In the genomic region with DNA sequence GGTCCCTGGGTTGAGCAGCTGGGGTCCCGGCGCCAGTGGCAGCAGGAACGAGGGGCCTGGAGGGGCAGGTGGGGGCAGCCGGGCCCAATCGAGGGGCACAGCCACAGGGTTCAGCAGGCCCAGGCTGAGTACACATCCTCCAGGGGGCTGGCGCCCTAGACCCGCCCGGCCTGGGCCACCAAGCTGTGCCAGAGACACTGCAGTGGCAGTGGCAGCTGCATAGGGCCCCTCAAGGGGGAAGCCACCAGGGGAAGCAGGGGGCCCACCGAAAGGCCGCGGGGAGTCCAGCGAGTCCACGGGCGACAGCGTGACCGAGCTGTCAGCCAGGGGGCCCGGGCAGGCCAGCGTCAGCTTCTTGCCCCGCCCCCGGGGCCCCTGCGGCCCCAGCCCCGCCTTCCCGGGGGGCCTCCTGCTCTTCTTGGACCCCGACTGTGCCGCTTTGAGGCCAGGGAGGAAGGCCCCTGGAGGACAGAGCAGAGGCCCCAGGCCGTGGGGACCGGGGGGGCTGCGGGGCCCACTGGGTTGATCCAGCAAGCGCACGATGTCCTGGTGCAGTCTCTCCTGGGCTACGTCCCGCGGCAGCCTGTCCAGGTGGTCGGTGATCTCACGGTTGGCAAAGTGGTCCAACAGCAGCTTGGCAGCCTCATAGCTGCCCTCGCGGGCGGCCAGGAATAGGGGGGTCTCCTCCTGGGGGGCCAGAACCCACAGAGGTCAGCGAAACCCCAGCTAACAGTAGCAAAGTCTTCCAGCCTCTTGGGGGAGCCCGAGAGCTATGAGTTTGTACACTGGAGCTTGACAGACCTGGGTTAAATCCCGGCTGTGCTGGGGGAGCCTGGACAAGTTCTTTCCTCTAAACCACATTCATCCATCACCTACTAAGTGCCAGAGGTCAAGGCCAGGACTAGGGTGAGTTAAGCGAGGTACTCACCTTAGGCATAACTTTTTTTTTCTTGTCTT, we compare ENCODE assay signal across 10 cellular contexts. TPM values are rescaled to one million over a fixed set of nuclear protein-coding genes. Genes with fewer than 3 reads are reported as not detected.
DNase-seq lines count a peak whose midpoint lies in the region; ATAC-seq and TF ChIP-seq lines count a peak whose summit lies in the region.
"Had no signal": no experiment of that assay in that cellular context is flagged by ENCODE, and none has a peak within 500 bp of the region (broad histone marks: within the 10 kb centered on the region; RNA-seq: fewer than 3 reads in every experiment).

No MANE protein-coding gene starts in this region.

- H3K9me3 ChIP-seq in heart right ventricle (peaks cover 0 to 34% (median 10%) of the 10 kb centered on the region in 11 donors), tibial nerve (peaks cover 0 to 41% (median 0%) of the 10 kb centered on the region in 4 donors)

- no peak for TF ChIP-seq EP300 in tibial nerve (IDR thresholded peaks at IDR 0.05)

- no peak for TF ChIP-seq POLR2A in tibial nerve (IDR thresholded peaks at IDR 0.05)

- H3K27me3 ChIP-seq in heart right ventricle (peaks cover 0 to 2% (median 0%) of the 10 kb centered on the region in 7 donors), tibial nerve (no peaks in the 10 kb centered on the region)
- H3K27me3 ChIP-seq: heart left ventricle had no signal

- intact Hi-C loops in heart right ventricle (cut with DNase I) (no loop called here), cardiac septum (cut with DNase I) (no loop called here)

- DNase-seq in heart right ventricle (no peak), cardiac septum (ENCODE audit: low spot score) (no peak), NCI-H146 treated with DMSO at 0.1 percent for 48 hours (lab: John Stamatoyannopoulos, UW; ENCODE audit: unreplicated experiment) (peak; percentile 35), dermis blood vessel endothelial cell (peak; percentile 75), type B pancreatic cell (ENCODE audit: extremely low spot score, unreplicated experiment) (no peak), tibial nerve (ENCODE audit: low spot score in 2 of 2) (no peak), ureter (ENCODE audit: low spot score) (no peak)
- DNase-seq: heart left ventricle, T-helper 2 cell had no signal

- H3K4me1 Mint-ChIP-seq in type B pancreatic cell (ENCODE audit: unreplicated experiment): no peaks in the 10 kb centered on the region

- no peak overlapping the region for H3K27ac ChIP-seq in heart right ventricle
- no peak overlapping the region for H3K27ac ChIP-seq in tibial nerve
- H3K27ac ChIP-seq: heart left ventricle had no signal

- H3K4me3 Mint-ChIP-seq in type B pancreatic cell: no peak overlapping the region

- TF ChIP-seq CTCF in heart right ventricle (IDR thresholded peaks at IDR 0.05) (peak in 7 of 9 donors; percentile 10 to 45 (median 26)), type B pancreatic cell (conservative IDR thresholded peaks at IDR 0.05) (peak; percentile 63), tibial nerve (IDR thresholded peaks at IDR 0.05) (peak in 1 of 5 experiments; percentile 14)

- H3K36me3 ChIP-seq in heart right ventricle: peaks cover 0 to 48% (median 0%) of the 10 kb centered on the region in 9 donors
- H3K36me3 ChIP-seq in tibial nerve: peaks cover 0 to 42% (median 0%) of the 10 kb centered on the region in 3 donors

- peaks cover 18% of the 10 kb centered on the region for H3K36me3 Mint-ChIP-seq in type B pancreatic cell

- no peaks in the 10 kb centered on the region for H3K9me3 Mint-ChIP-seq in type B pancreatic cell

- WGBS in heart right ventricle, 2 donors: 91 to 93% methylated on average over 39 to 42 of the region's 42 CpGs
- WGBS in tibial nerve, 2 donors: 89 to 98% methylated on average over 22 to 26 of the region's 42 CpGs

- no peaks in the 10 kb centered on the region for H3K27me3 Mint-ChIP-seq in type B pancreatic cell

- ATAC-seq in heart right ventricle (peak in 5 of 8 donors; percentile 10 to 59 (median 16)), HG03139 (IDR thresholded peaks at IDR 0.05; ENCODE audit: unreplicated experiment) (no peak)

- H3K4me1 ChIP-seq in heart right ventricle: no peaks in the 10 kb centered on the region
- no peaks in the 10 kb centered on the region for H3K4me1 ChIP-seq in tibial nerve
- H3K4me1 ChIP-seq: heart left ventricle had no signal

- H3K4me3 ChIP-seq in heart right ventricle (no peak overlapping the region), tibial nerve (no peak overlapping the region)
- H3K4me3 ChIP-seq: heart left ventricle had no signal

- no peak overlapping the region for H3K27ac Mint-ChIP-seq in type B pancreatic cell

RNA-seq across cellular contexts. Expression of gene NOTCH3, which starts 39.5 kb away (rescaled TPM):
- 10 to 100 TPM; 21.4 to 45.5 (median 35.3) TPM for total RNA-seq in heart right ventricle
- 10 to 100 TPM; 18.7 to 21.9 TPM for polyA plus RNA-seq in heart right ventricle
- total RNA-seq in cardiac septum: 60.0 TPM
- total RNA-seq in dermis blood vessel endothelial cell: 0.84 and 2.0 TPM in 2 replicates
- 119 and 139 TPM in 2 replicates for total RNA-seq in type B pancreatic cell (ENCODE audit: low replicate concordance)
- total RNA-seq in tibial nerve: 10 to 100 TPM; 34.3 to 86.1 (median 53.2) TPM
- total RNA-seq in ureter: 125 TPM

RNA-seq across cellular contexts. Expression of gene SYDE1, which starts 54.1 kb away (rescaled TPM):
- total RNA-seq in heart right ventricle (10 to 100 TPM; 11.5 to 17.1 (median 13.1) TPM), cardiac septum (16.4 TPM), dermis blood vessel endothelial cell (22.5 and 22.6 TPM in 2 replicates), type B pancreatic cell (ENCODE audit: low replicate concordance) (7.3 and 23.7 TPM in 2 replicates), tibial nerve (10 to 100 TPM; 31.9 to 58.6 (median 49.4) TPM), ureter (20.4 TPM)
- polyA plus RNA-seq in heart right ventricle: 10 to 100 TPM in 1 of 2 donors, 1 to 10 TPM in 1; 9.4 to 12.9 TPM

Comparison
In these comparisons a context has a peak if more than half of its experiments do, and no peak if none do; other contexts are left out.
1. DNase-seq: peak in NCI-H146 treated with DMSO at 0.1 percent for 48 hours (single experiment) and dermis blood vessel endothelial cell (single experiment); none in heart right ventricle (0 of 2), cardiac septum (single experiment), type B pancreatic cell (single experiment), tibial nerve (0 of 2) and ureter (single experiment).